28 cellular contexts compared by ENCODE assay signal in genomic region chr17:36779550-36779949, GRCh38.
"Had no signal": no experiment of that assay in that cellular context is flagged by ENCODE, and none has a peak within 500 bp of the region (broad histone marks: within the 10 kb centered on the region; RNA-seq: fewer than 3 reads in every experiment).

No MANE protein-coding gene starts in this region.

- DNase-seq: colonic mucosa; cortex of kidney; dermis blood vessel endothelial cell; dorsolateral prefrontal cortex; effector CD4-positive, alpha-beta T cell; effector CD8-positive, alpha-beta T cell; effector memory CD4-positive, alpha-beta T cell; effector memory CD8-positive, alpha-beta T cell; endodermal cell; esophagus squamous epithelium; foreskin fibroblast; foreskin keratinocyte; foreskin melanocyte; gastrocnemius medialis; glutamatergic neuron; head of caudate nucleus; heart left ventricle; heart right ventricle had no signal

- H3K27ac ChIP-seq: colonic mucosa, coronary artery, dorsolateral prefrontal cortex, epithelial cell of prostate, esophagus muscularis mucosa, esophagus squamous epithelium, foreskin keratinocyte, gastrocnemius medialis, gastroesophageal sphincter, heart left ventricle, heart right ventricle had no signal

- H3K4me1 ChIP-seq: colonic mucosa, esophagus muscularis mucosa, esophagus squamous epithelium, foreskin keratinocyte, gastrocnemius medialis, gastroesophageal sphincter, heart left ventricle, heart right ventricle had no signal

- H3K9me3 Mint-ChIP-seq: dendritic cell treated with granulocyte-macrophage colony-stimulating factor and Interleukin-4, amounts not matched to agents 40 ng/mL and 50 ng/mL, for 4 days; endodermal cell had no signal

- H3K4me3 ChIP-seq: colonic mucosa, coronary artery, dorsolateral prefrontal cortex, esophagus muscularis mucosa, esophagus squamous epithelium, gastrocnemius medialis, gastroesophageal sphincter, heart left ventricle, heart right ventricle had no signal

- H3K4me3 Mint-ChIP-seq: dendritic cell treated with granulocyte-macrophage colony-stimulating factor and Interleukin-4, amounts not matched to agents 40 ng/mL and 50 ng/mL, for 4 days; effector memory CD8-positive, alpha-beta T cell; endodermal cell had no signal

- H3K27ac Mint-ChIP-seq: dendritic cell treated with granulocyte-macrophage colony-stimulating factor and Interleukin-4, amounts not matched to agents 40 ng/mL and 50 ng/mL, for 4 days; effector memory CD8-positive, alpha-beta T cell; endodermal cell had no signal

- ATAC-seq: effector memory CD8-positive, alpha-beta T cell; esophagus mucosa; foreskin keratinocyte; gastrocnemius medialis; gastroesophageal sphincter; heart left ventricle; heart right ventricle had no signal

- H3K36me3 ChIP-seq: colonic mucosa, esophagus muscularis mucosa, esophagus squamous epithelium, gastrocnemius medialis, gastroesophageal sphincter, heart left ventricle, heart right ventricle had no signal

- FAIRE-seq: colon, endometrium, endothelial cell of umbilical vein, frontal cortex had no signal

- H3K9me3 ChIP-seq: colonic mucosa, esophagus muscularis mucosa, esophagus squamous epithelium, gastrocnemius medialis, gastroesophageal sphincter, heart left ventricle, heart right ventricle had no signal
